Comparison of ENCODE assay signal across 16 cellular contexts in genomic region chr3:182111967-182112366, GRCh38.
DNase-seq lines count a peak whose midpoint lies in the region; ATAC-seq and TF ChIP-seq lines count a peak whose summit lies in the region.
"Had no signal": no experiment of that assay in that cellular context is flagged by ENCODE, and none has a peak within 500 bp of the region (broad histone marks: within the 10 kb centered on the region; RNA-seq: fewer than 3 reads in every experiment).

No MANE protein-coding gene starts in this region.

- no peaks in the 10 kb centered on the region for H3K36me3 ChIP-seq in OCI-LY7 (ENCODE audit: insufficient read depth, low read length)
- H3K36me3 ChIP-seq: BLaER1 treated with 17β-estradiol and CSF1 and Interleukin-3, amounts not matched to agents 10 nM and 100 nM had no signal

- 0 out of 2 replicates have a peak overlapping the region, but pooled peaks have one; percentile 6 for H2AFZ ChIP-seq in OCI-LY7 (ENCODE audit: low read length)

- intact Hi-C loops in OCI-LY7 (cut with micrococcal nuclease; ENCODE audit: unreplicated experiment), result no loop called here

- H3K9me2 ChIP-seq in OCI-LY7 (ENCODE audit: insufficient read depth, low read length), result no peaks in the 10 kb centered on the region; the same call in 1 of the 2 replicates

- POLR2A ChIA-PET in OCI-LY7 (lab: Charles Lee), result interaction anchor here (0.5 kb wide), 1 partner anchor 399 kb away, joined by 3 read pairs; no protein-coding TSS in a partner anchor

- CTCF ChIA-PET in OCI-LY7 (lab: Charles Lee; ENCODE audit: unreplicated experiment), result no interaction called here

- no peak overlapping the region for H3K27ac ChIP-seq in OCI-LY7 (ENCODE audit: low read depth, low read length, poor library complexity, severe bottlenecking)
- H3K27ac ChIP-seq: A549; BLaER1 treated with 17β-estradiol and CSF1 and Interleukin-3, amounts not matched to agents 10 nM and 100 nM; C4-2B had no signal

- DNase-seq in NCI-H69 (lab: John Stamatoyannopoulos, UW) (peak; percentile 39), OCI-LY7 (ENCODE audit: low spot score) (no peak), A172 (ENCODE audit: low spot score) (no peak)
- no peak for DNase-seq in activated CD8-positive, alpha-beta memory T cell treated with anti-CD3 and anti-CD28 coated beads for 24 hours
- DNase-seq: 8988T; AML-193; Caco-2; Calu3; CD4-positive, alpha-beta T cell; CD8-positive, alpha-beta T cell; DMS79 treated with DMSO at 0.1 percent for 48 hours; GF-D8 had no signal

- TF ChIP-seq CTCF in OCI-LY7 (conservative IDR thresholded peaks at IDR 0.05; ENCODE audit: low read length), result no peak

- no TSS peak for BruUV-seq in OCI-LY7 (replicated peaks; lab: Mats Ljungman, UMichigan)

- H3K4me3 ChIP-seq in OCI-LY7 (ENCODE audit: low read depth, low read length, poor library complexity, severe bottlenecking), result no peak overlapping the region
- H3K4me3 ChIP-seq: A549; BLaER1 treated with 17β-estradiol and CSF1 and Interleukin-3, amounts not matched to agents 10 nM and 100 nM had no signal

- no peaks in the 10 kb centered on the region for H3K9me3 ChIP-seq in OCI-LY7 (ENCODE audit: low read length)
- H3K9me3 ChIP-seq: Caco-2 had no signal

- H3K79me2 ChIP-seq in OCI-LY7 (ENCODE audit: insufficient read depth, low read depth, low read length), result no peaks in the 10 kb centered on the region

- ATAC-seq in esophagus mucosa, result peak; percentile 69
- ATAC-seq: A549; CD8-positive, alpha-beta T cell had no signal

- no peak overlapping the region for H3K4me2 ChIP-seq in OCI-LY7 (ENCODE audit: low read length)
- H3K4me2 ChIP-seq: A549; BLaER1 treated with 17β-estradiol and CSF1 and Interleukin-3, amounts not matched to agents 10 nM and 100 nM had no signal

- H3K4me1 ChIP-seq in OCI-LY7 (ENCODE audit: insufficient read depth, low read length, poor library complexity, severe bottlenecking), result no peaks in the 10 kb centered on the region
- H3K4me1 ChIP-seq: A549, Caco-2 had no signal

- no peaks in the 10 kb centered on the region for H4K20me1 ChIP-seq in OCI-LY7 (ENCODE audit: insufficient read depth, low read length)
- H4K20me1 ChIP-seq: BLaER1 treated with 17β-estradiol and CSF1 and Interleukin-3, amounts not matched to agents 10 nM and 100 nM had no signal
